Comparison of ENCODE assay signal across 18 cellular contexts in the genomic region with DNA sequence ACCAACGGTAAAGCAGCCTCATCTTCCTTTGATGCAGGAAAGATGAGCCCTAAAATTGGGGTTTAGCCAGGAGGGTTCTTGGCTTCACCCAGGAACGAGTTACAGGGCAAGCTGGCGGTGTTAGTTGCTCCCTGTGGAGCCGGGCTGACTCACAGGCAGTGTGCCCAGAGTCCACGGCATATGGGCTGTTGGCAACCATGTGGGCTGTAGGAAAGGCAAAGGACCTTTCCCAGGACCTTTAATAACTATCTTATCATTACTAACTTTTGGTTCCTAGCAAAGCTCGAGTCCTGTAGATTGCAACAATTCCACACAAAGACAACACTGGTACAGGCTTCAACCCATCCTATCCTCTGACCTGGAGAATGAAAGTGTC. TPM values are rescaled to one million over a fixed set of nuclear protein-coding genes. Genes with fewer than 3 reads are reported as not detected.
DNase-seq lines count a peak whose midpoint lies in the region; ATAC-seq, FAIRE-seq and TF ChIP-seq lines count a peak whose summit lies in the region.
"Had no signal": no experiment of that assay in that cellular context is flagged by ENCODE, and none has a peak within 500 bp of the region (broad histone marks: within the 10 kb centered on the region; RNA-seq: fewer than 3 reads in every experiment).

No MANE protein-coding gene starts in this region.

- FAIRE-seq in D721Med (lab: Jason Lieb, UNC), result no peak
- FAIRE-seq: HepG2 had no signal

- no peaks in the 10 kb centered on the region for H3K9me3 ChIP-seq in osteoblast (ENCODE audit: low read depth, low read length)

- H3K4ac ChIP-seq in mesendoderm (ENCODE audit: low read depth, low read length), result no peak overlapping the region

- H3K9me3 Mint-ChIP-seq in brain, result peaks cover 5 to 15% (median 7%) of the 10 kb centered on the region in 5 experiments
- H3K9me3 Mint-ChIP-seq: activated naive CD8-positive, alpha-beta T cell treated with anti-CD3 and anti-CD28 coated beads, Interleukin-2, amount 50 U/mL, for 24 hours; activated T-helper 17 cell treated with anti-CD3 and anti-CD28 coated beads, Interleukin-2, amount 50 U/mL, for 72 hours; CD4-positive, CD25-positive, alpha-beta regulatory T cell had no signal

- ATAC-seq in HG03432 (IDR thresholded peaks at IDR 0.05; ENCODE audit: unreplicated experiment), result no peak
- ATAC-seq in GM19452 (IDR thresholded peaks at IDR 0.05; ENCODE audit: unreplicated experiment), result no peak
- ATAC-seq: activated naive CD8-positive, alpha-beta T cell treated with anti-CD3 and anti-CD28 coated beads, Interleukin-2, amount 50 U/mL, for 24 hours; activated T-helper 17 cell treated with anti-CD3 and anti-CD28 coated beads, Interleukin-2, amount 50 U/mL, for 72 hours; HepG2; Right ventricle myocardium inferior had no signal

- no peak overlapping the region for H3K9ac ChIP-seq in mesendoderm (ENCODE audit: low read length)

- H3K27ac Mint-ChIP-seq in brain, result peak overlapping the region in 3 of 5 experiments; percentile 18 to 59 (median 19)
- H3K27ac Mint-ChIP-seq: activated naive CD8-positive, alpha-beta T cell treated with anti-CD3 and anti-CD28 coated beads, Interleukin-2, amount 50 U/mL, for 24 hours; activated T-helper 17 cell treated with anti-CD3 and anti-CD28 coated beads, Interleukin-2, amount 50 U/mL, for 72 hours had no signal

- no peak overlapping the region for H3K18ac ChIP-seq in mesendoderm (ENCODE audit: low read length)

- no peaks in the 10 kb centered on the region for H3K36me3 ChIP-seq in osteoblast (ENCODE audit: insufficient read depth, low read length)
- H3K36me3 ChIP-seq in mesendoderm (ENCODE audit: control insufficient read depth, insufficient read depth, low read length), result no peaks in the 10 kb centered on the region
- H3K36me3 ChIP-seq: WERI-Rb-1 had no signal

- H2AK5ac ChIP-seq in mesendoderm (ENCODE audit: low read length), result no peak overlapping the region

- H3K27ac ChIP-seq in osteoblast (ENCODE audit: low read depth, low read length) (no peak overlapping the region), mesendoderm (ENCODE audit: low read depth, low read length) (no peak overlapping the region)
- H3K27ac ChIP-seq: WERI-Rb-1 had no signal

- no peak overlapping the region for H2BK120ac ChIP-seq in mesendoderm (ENCODE audit: low read depth, low read length)

- no peak overlapping the region for H2BK5ac ChIP-seq in mesendoderm (ENCODE audit: low read length)

- H4K20me1 ChIP-seq in osteoblast (ENCODE audit: insufficient read depth, low read length), result no peaks in the 10 kb centered on the region

- H3K79me2 ChIP-seq in osteoblast (ENCODE audit: insufficient read depth, low read length) (no peaks in the 10 kb centered on the region), mesendoderm (ENCODE audit: control insufficient read depth, insufficient read depth, low read length) (no peaks in the 10 kb centered on the region)

- H3K27me3 ChIP-seq in osteoblast (ENCODE audit: insufficient read depth, low read length) (peaks cover 23% of the 10 kb centered on the region), mesendoderm (ENCODE audit: insufficient read depth, low read length, poor library complexity) (no peaks in the 10 kb centered on the region)

- H4K5ac ChIP-seq in mesendoderm (ENCODE audit: low read length), result no peak overlapping the region

- no peak overlapping the region for H3K4me3 Mint-ChIP-seq in brain
- H3K4me3 Mint-ChIP-seq: activated naive CD8-positive, alpha-beta T cell treated with anti-CD3 and anti-CD28 coated beads, Interleukin-2, amount 50 U/mL, for 24 hours; activated T-helper 17 cell treated with anti-CD3 and anti-CD28 coated beads, Interleukin-2, amount 50 U/mL, for 72 hours; CD4-positive, CD25-positive, alpha-beta regulatory T cell had no signal

- H3K4me1 Mint-ChIP-seq in brain, result peaks cover 12% of the 10 kb centered on the region
- H3K4me1 Mint-ChIP-seq: activated T-helper 17 cell treated with anti-CD3 and anti-CD28 coated beads, Interleukin-2, amount 50 U/mL, for 72 hours had no signal

- no peak overlapping the region for H3K4me3 ChIP-seq in osteoblast (ENCODE audit: insufficient read depth, low read length)
- no peak overlapping the region for H3K4me3 ChIP-seq in mesendoderm (ENCODE audit: low read length)

- DNase-seq in DMS 273 treated with DMSO at 0.1 percent for 48 hours (lab: John Stamatoyannopoulos, UW) (peak; percentile 84), LoVo (ENCODE audit: low spot score) (peak; percentile 37), osteoblast (ENCODE audit: insufficient read length, low spot score, missing footprints) (peak; percentile 68), D721Med (ENCODE audit: insufficient read length, low spot score) (no peak), mesendoderm (no peak)
- DNase-seq: activated naive CD8-positive, alpha-beta T cell treated with anti-CD3 and anti-CD28 coated beads, Interleukin-2, amount 50 U/mL, for 24 hours; CD4-positive, CD25-positive, alpha-beta regulatory T cell; midbrain; retina; stimulated activated naive CD4-positive, alpha-beta T cell treated with Interleukin-2 at 50 U/mL for 16 hours; trophoblast cell; WERI-Rb-1 had no signal

- no peak overlapping the region for H2BK15ac ChIP-seq in mesendoderm (replicated peaks; ENCODE audit: low read depth)

- no CpG with 5 or more reads among the region's 6 CpGs for WGBS in mesendoderm (ENCODE audit: extremely low coverage, insufficient coverage, low lambda C conversion rate)

- no peak overlapping the region for H4K8ac ChIP-seq in mesendoderm (ENCODE audit: low read depth, low read length)

- TF ChIP-seq CTCF in brain (conservative IDR thresholded peaks at IDR 0.05), result no peak
- TF ChIP-seq CTCF in osteoblast (IDR thresholded peaks at IDR 0.05; ENCODE audit: extremely low read depth, low read depth, low read length), result no peak
- TF ChIP-seq CTCF in D721Med (IDR thresholded peaks at IDR 0.05; ENCODE audit: insufficient read depth, missing control alignments), result no peak

- no peaks in the 10 kb centered on the region for H3K36me3 Mint-ChIP-seq in brain
- H3K36me3 Mint-ChIP-seq: CD4-positive, CD25-positive, alpha-beta regulatory T cell had no signal

- no peaks in the 10 kb centered on the region for H3K79me1 ChIP-seq in mesendoderm (ENCODE audit: low read length)

- H3K23ac ChIP-seq in mesendoderm (ENCODE audit: low read length), result no peak overlapping the region

- peaks cover 40% of the 10 kb centered on the region for H3K27me3 Mint-ChIP-seq in brain
- H3K27me3 Mint-ChIP-seq: activated T-helper 17 cell treated with anti-CD3 and anti-CD28 coated beads, Interleukin-2, amount 50 U/mL, for 72 hours had no signal

- H3K4me1 ChIP-seq in osteoblast (ENCODE audit: insufficient read depth, low read length) (no peaks in the 10 kb centered on the region), mesendoderm (ENCODE audit: control insufficient read depth, low read depth, low read length) (no peaks in the 10 kb centered on the region)

- H3K56ac ChIP-seq in mesendoderm (ENCODE audit: low read length), result no peak overlapping the region

- H3K4me2 ChIP-seq in osteoblast (ENCODE audit: insufficient read depth, low read length) (no peak overlapping the region), mesendoderm (ENCODE audit: low read length) (no peak overlapping the region)

- H2AFZ ChIP-seq in osteoblast (ENCODE audit: low read length), result no peak overlapping the region

RNA-seq across cellular contexts. Expression of a gene that starts 29.8 kb away (rescaled TPM):
- polyA plus RNA-seq in brain (ENCODE audit: insufficient read depth, low read depth, low replicate concordance), result 130 TPM
- total RNA-seq in osteoblast, result 134 and 139 TPM in 2 replicates
- 78.0 TPM for polyA plus RNA-seq in mesendoderm (2013, experiment 1 of 2)
- polyA plus RNA-seq in mesendoderm (2013, experiment 2 of 2), result 78.4 TPM

Comparison
In these comparisons a context has a peak if more than half of its experiments do, and no peak if none do; other contexts are left out.
1. DNase-seq: peak in DMS 273 treated with DMSO at 0.1 percent for 48 hours (single experiment), LoVo (single experiment) and osteoblast (single experiment); none in D721Med (single experiment) and mesendoderm (single experiment).